In the genomic region with DNA sequence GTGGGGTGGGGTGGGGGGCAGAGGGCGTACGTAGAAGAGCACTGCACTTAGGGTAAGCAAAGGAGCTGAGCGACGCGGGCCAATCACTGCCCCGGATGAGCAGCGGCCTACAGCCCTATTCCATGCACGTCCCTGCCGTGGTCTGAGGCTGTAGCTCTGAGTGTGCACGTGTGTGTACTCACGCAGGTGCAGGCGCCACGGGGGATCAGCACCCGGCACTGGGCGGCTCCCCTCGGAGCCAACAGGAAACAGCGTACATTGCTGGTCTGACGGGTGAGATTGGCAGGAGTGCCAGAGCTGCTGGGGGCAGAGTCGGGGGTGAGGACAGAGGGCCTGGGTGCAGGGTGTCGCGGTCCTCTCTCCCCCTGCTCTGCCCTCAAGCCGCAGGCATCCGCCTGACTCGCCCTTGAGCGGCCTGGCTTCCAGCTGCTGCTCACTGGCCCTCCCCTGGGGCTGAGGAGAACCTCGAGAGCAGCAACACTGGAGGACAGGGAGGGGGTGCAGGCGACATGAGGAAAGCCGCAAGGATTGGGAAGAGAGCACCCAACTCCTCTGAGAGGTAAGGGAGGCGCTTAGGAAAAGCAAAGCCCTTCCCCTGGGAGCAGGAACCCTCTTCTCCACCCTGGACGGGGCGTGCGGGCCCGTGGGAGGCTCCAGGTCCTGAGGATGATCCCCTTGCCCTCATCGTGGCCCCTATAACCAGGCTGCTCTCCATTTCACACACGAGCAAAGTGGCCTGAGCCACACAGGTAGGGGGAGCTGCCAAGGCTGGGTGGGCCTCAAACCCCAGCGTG, we compare ENCODE assay signal across 30 cellular contexts.
DNase-seq lines count a peak whose midpoint lies in the region; ATAC-seq and TF ChIP-seq lines count a peak whose summit lies in the region.
"Had no signal": no experiment of that assay in that cellular context is flagged by ENCODE, and none has a peak within 500 bp of the region (broad histone marks: within the 10 kb centered on the region; RNA-seq: fewer than 3 reads in every experiment).

No MANE protein-coding gene starts in this region.

- H3K4me3 ChIP-seq in HEK293 (ENCODE audit: low read depth, low read length) = no peak overlapping the region
- H3K4me3 ChIP-seq: GM23338, left ventricle myocardium inferior, Peyer's patch, suprapubic skin, upper lobe of right lung had no signal

- no peaks in the 10 kb centered on the region for H3K4me1 Mint-ChIP-seq in activated naive CD4-positive, alpha-beta T cell treated with anti-CD3 and anti-CD28 coated beads, Interleukin-2, amount 10 ng/mL, durations not matched to agents 7 days and 5 days
- H3K4me1 Mint-ChIP-seq: activated CD4-positive, alpha-beta T cell treated with anti-CD3 and anti-CD28 coated beads, Interleukin-2, amount 10 ng/mL, durations not matched to agents 7 days and 5 days; IgD-negative memory B cell; WTC11 had no signal

- H3K9me3 ChIP-seq in HEK293 (ENCODE audit: control insufficient read depth, insufficient read depth, low read depth, low read length) = no peaks in the 10 kb centered on the region
- H3K9me3 ChIP-seq: left ventricle myocardium inferior, Peyer's patch, suprapubic skin, upper lobe of right lung had no signal

- H3K9me3 Mint-ChIP-seq in activated naive CD4-positive, alpha-beta T cell treated with anti-CD3 and anti-CD28 coated beads, Interleukin-2, amount 10 ng/mL, durations not matched to agents 7 days and 5 days = no peaks in the 10 kb centered on the region
- H3K9me3 Mint-ChIP-seq: activated CD4-positive, alpha-beta T cell treated with anti-CD3 and anti-CD28 coated beads, Interleukin-2, amount 10 ng/mL, durations not matched to agents 7 days and 5 days; GM23338; IgD-negative memory B cell; WTC11 had no signal

- TF ChIP-seq CTCF in HEK293 (tag by site-specific recombination; IDR thresholded peaks at IDR 0.05) = no peak

- CTCF ChIA-PET in HEK293 (lab: Yijun Ruan, JAX) = interaction anchor here (0.6 to 1.7 kb wide), 7 partner anchors 8 to 260 kb away, joined by 3 to 6 read pairs (median 3); no protein-coding TSS in a partner anchor
- CTCF ChIA-PET in activated naive CD4-positive, alpha-beta T cell treated with anti-CD3 and anti-CD28 coated beads, Interleukin-2, amount 10 ng/mL, durations not matched to agents 7 days and 5 days (lab: Charles Lee) = no interaction called here

- no peak for ATAC-seq in GM19397 (IDR thresholded peaks at IDR 0.05; ENCODE audit: unreplicated experiment)
- ATAC-seq: GM23338, upper lobe of right lung, WTC11 had no signal

- H3K36me3 Mint-ChIP-seq in activated naive CD4-positive, alpha-beta T cell treated with anti-CD3 and anti-CD28 coated beads, Interleukin-2, amount 10 ng/mL, durations not matched to agents 7 days and 5 days = no peaks in the 10 kb centered on the region
- H3K36me3 Mint-ChIP-seq: IgD-negative memory B cell, WTC11 had no signal

- POLR2A ChIA-PET in HEK293 (lab: Yijun Ruan, JAX) = no interaction called here

- DNase-seq in COLO668 (lab: John Stamatoyannopoulos, UW; ENCODE audit: unreplicated experiment) (peak; percentile 67), NCI-H146 (lab: John Stamatoyannopoulos, UW) (peak; percentile 81), NCI-H774 (lab: John Stamatoyannopoulos, UW) (peak; percentile 89), anterior cingulate cortex (lab: John Stamatoyannopoulos, UW) (no peak)
- DNase-seq in activated naive CD4-positive, alpha-beta T cell treated with anti-CD3 and anti-CD28 coated beads, Interleukin-2, amount 10 ng/mL, durations not matched to agents 7 days and 5 days = no peak
- DNase-seq in activated CD8-positive, alpha-beta memory T cell treated with anti-CD3 and anti-CD28 coated beads, Interleukin-2, amount 50 U/mL, for 4 hours = no peak
- DNase-seq: ACHN; activated CD4-positive, alpha-beta T cell treated with anti-CD3 and anti-CD28 coated beads, Interleukin-2, amount 10 ng/mL, durations not matched to agents 7 days and 5 days; activated naive CD4-positive, alpha-beta T cell treated with anti-CD3 and anti-CD28 coated beads, Interleukin-2, amount 50 U/mL, for 16 hours; amniotic stem cell; C1 segment of cervical spinal cord; Calu3; effector memory CD4-positive, alpha-beta T cell; EL; glutamatergic neuron; left ventricle myocardium inferior; NCI-H2029; NCI-H524 treated with DMSO at 0.1 percent for 48 hours; Peyer's patch; stimulated activated CD4-positive, alpha-beta T cell treated with anti-CD3 and anti-CD28 coated beads, Interleukin-15, amount 100 ng/mL, for 24 hours; stimulated activated naive CD4-positive, alpha-beta T cell; SW 1271; upper lobe of right lung had no signal

- peaks cover 8% of the 10 kb centered on the region for H3K27me3 Mint-ChIP-seq in activated naive CD4-positive, alpha-beta T cell treated with anti-CD3 and anti-CD28 coated beads, Interleukin-2, amount 10 ng/mL, durations not matched to agents 7 days and 5 days
- H3K27me3 Mint-ChIP-seq: activated CD4-positive, alpha-beta T cell treated with anti-CD3 and anti-CD28 coated beads, Interleukin-2, amount 10 ng/mL, durations not matched to agents 7 days and 5 days had no signal

- H3K4me1 ChIP-seq in HEK293 (ENCODE audit: control insufficient read depth, insufficient read depth, low read length) = no peaks in the 10 kb centered on the region
- H3K4me1 ChIP-seq: Peyer's patch, upper lobe of right lung had no signal

- H3K27ac ChIP-seq in HEK293 (ENCODE audit: extremely low read depth, low read depth, low read length) = no peak overlapping the region
- H3K27ac ChIP-seq: left ventricle myocardium inferior, Peyer's patch, suprapubic skin, upper lobe of right lung had no signal

- no peaks in the 10 kb centered on the region for H3K36me3 ChIP-seq in HEK293 (ENCODE audit: control insufficient read depth in 2 of 2, insufficient read depth in 1 of 2, low read length in 2 of 2)
- H3K36me3 ChIP-seq: left ventricle myocardium inferior, Peyer's patch, suprapubic skin, upper lobe of right lung had no signal

- no peak overlapping the region for H3K4me3 Mint-ChIP-seq in activated naive CD4-positive, alpha-beta T cell treated with anti-CD3 and anti-CD28 coated beads, Interleukin-2, amount 10 ng/mL, durations not matched to agents 7 days and 5 days
- H3K4me3 Mint-ChIP-seq: activated CD4-positive, alpha-beta T cell treated with anti-CD3 and anti-CD28 coated beads, Interleukin-2, amount 10 ng/mL, durations not matched to agents 7 days and 5 days; GM23338; IgD-negative memory B cell; WTC11 had no signal

- H3K27ac Mint-ChIP-seq in activated naive CD4-positive, alpha-beta T cell treated with anti-CD3 and anti-CD28 coated beads, Interleukin-2, amount 10 ng/mL, durations not matched to agents 7 days and 5 days = no peak overlapping the region
- H3K27ac Mint-ChIP-seq: activated CD4-positive, alpha-beta T cell treated with anti-CD3 and anti-CD28 coated beads, Interleukin-2, amount 10 ng/mL, durations not matched to agents 7 days and 5 days; GM23338; progenitor cell of endocrine pancreas had no signal

TF ChIP-seq in HEK293, 187 proteins besides CTCF, POLR2A, EP300 and RAD21:
- TF ChIP-seq ZNF785 (tag by site-specific recombination; IDR thresholded peaks at IDR 0.05) (no peak), ZNF529 (tag by site-specific recombination; IDR thresholded peaks at IDR 0.05; ENCODE audit: insufficient replicate concordance) (no peak), ZIC2 (tag by site-specific recombination; IDR thresholded peaks at IDR 0.05) (peak; percentile 25; the same call in 1 of the 2 replicates)
- TF ChIP-seq, protein P1, sequence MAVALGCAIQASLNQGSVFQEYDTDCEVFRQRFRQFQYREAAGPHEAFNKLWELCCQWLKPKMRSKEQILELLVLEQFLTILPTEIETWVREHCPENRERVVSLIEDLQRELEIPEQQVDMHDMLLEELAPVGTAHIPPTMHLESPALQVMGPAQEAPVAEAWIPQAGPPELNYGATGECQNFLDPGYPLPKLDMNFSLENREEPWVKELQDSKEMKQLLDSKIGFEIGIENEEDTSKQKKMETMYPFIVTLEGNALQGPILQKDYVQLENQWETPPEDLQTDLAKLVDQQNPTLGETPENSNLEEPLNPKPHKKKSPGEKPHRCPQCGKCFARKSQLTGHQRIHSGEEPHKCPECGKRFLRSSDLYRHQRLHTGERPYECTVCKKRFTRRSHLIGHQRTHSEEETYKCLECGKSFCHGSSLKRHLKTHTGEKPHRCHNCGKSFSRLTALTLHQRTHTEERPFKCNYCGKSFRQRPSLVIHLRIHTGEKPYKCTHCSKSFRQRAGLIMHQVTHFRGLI (tag by site-specific recombination; IDR thresholded peaks at IDR 0.05) = no peak
- TF ChIP-seq, protein P2, sequence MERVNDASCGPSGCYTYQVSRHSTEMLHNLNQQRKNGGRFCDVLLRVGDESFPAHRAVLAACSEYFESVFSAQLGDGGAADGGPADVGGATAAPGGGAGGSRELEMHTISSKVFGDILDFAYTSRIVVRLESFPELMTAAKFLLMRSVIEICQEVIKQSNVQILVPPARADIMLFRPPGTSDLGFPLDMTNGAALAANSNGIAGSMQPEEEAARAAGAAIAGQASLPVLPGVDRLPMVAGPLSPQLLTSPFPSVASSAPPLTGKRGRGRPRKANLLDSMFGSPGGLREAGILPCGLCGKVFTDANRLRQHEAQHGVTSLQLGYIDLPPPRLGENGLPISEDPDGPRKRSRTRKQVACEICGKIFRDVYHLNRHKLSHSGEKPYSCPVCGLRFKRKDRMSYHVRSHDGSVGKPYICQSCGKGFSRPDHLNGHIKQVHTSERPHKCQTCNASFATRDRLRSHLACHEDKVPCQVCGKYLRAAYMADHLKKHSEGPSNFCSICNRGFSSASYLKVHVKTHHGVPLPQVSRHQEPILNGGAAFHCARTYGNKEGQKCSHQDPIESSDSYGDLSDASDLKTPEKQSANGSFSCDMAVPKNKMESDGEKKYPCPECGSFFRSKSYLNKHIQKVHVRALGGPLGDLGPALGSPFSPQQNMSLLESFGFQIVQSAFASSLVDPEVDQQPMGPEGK (tag by site-specific recombination; IDR thresholded peaks at IDR 0.05) = no peak

Comparison
In these comparisons a context has a peak if more than half of its experiments do, and no peak if none do; other contexts are left out.
1. DNase-seq: peak in COLO668 (single experiment), NCI-H146 (single experiment) and NCI-H774 (single experiment); none in activated naive CD4-positive, alpha-beta T cell treated with anti-CD3 and anti-CD28 coated beads, Interleukin-2, amount 10 ng/mL, durations not matched to agents 7 days and 5 days (single experiment), anterior cingulate cortex (0 of 58) and activated CD8-positive, alpha-beta memory T cell treated with anti-CD3 and anti-CD28 coated beads, Interleukin-2, amount 50 U/mL, for 4 hours (single experiment).